ENCODE assay signal across 22 cellular contexts in the genomic region with DNA sequence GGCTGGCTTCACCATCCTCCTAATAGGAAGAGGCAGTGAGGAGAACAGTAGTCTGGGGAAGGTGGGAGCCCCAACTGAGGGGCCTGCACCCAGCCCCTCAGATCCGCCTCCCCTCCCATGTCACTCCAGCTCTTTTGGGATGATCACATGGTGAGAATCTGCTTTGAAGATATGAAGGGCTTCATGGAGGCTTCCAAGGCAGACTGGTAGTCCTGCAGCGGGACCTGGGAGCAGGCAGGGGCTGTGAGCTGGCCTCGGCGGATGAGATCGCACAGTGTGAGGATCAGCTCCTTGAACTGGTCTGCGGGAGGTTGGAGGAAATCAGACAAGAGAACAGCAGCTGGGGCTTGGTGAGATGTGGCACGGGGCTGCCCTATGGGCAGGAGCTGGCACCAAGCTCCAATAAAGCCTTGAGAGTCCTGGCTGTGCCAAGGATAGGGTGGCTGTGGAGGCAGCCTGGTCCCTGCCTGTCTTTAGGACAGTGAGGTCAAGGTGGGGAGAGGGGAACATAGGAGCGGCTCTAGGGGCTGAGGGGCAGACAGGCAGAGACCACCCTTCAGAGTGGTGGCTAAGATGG.
"Had no signal": no experiment of that assay in that cellular context is flagged by ENCODE, and none has a peak within 500 bp of the region (broad histone marks: within the 10 kb centered on the region; RNA-seq: fewer than 3 reads in every experiment).

No MANE protein-coding gene starts in this region.

- H3K27ac Mint-ChIP-seq: activated B cell treated with CpG ODN at 0.5 μM for 24 hours; activated CD4-positive, alpha-beta memory T cell treated with anti-CD3 and anti-CD28 coated beads for 36 hours; activated CD4-positive, alpha-beta T cell treated with anti-CD3 and anti-CD28 coated beads for 36 hours; activated naive CD4-positive, alpha-beta T cell treated with anti-CD3 and anti-CD28 coated beads, Interleukin-2, amount 10 ng/mL, durations not matched to agents 7 days and 5 days; memory B cell; stimulated activated naive CD8-positive, alpha-beta T cell treated with anti-CD3 and anti-CD28 coated beads, Interleukin-15, Interleukin-2, amounts not matched to agents 100 ng/mL and 50 ng/mL, for 24 hours; T-cell had no signal

- H3K27me3 ChIP-seq: esophagus muscularis mucosa, hepatocyte, pancreas, thyroid gland had no signal

- H3K27ac ChIP-seq: esophagus muscularis mucosa, hepatocyte, pancreas, thyroid gland had no signal

- H3K4me3 Mint-ChIP-seq: activated B cell treated with CpG ODN at 0.5 μM for 24 hours; activated CD4-positive, alpha-beta memory T cell treated with anti-CD3 and anti-CD28 coated beads for 36 hours; activated CD4-positive, alpha-beta T cell treated with anti-CD3 and anti-CD28 coated beads for 36 hours; activated naive CD4-positive, alpha-beta T cell treated with anti-CD3 and anti-CD28 coated beads, Interleukin-2, amount 10 ng/mL, durations not matched to agents 7 days and 5 days; memory B cell; stimulated activated naive CD8-positive, alpha-beta T cell treated with anti-CD3 and anti-CD28 coated beads, Interleukin-15, Interleukin-2, amounts not matched to agents 100 ng/mL and 50 ng/mL, for 24 hours; T-cell had no signal

- H3K36me3 ChIP-seq: thyroid gland had no signal

- H3K9me3 ChIP-seq: esophagus muscularis mucosa, pancreas, thyroid gland had no signal

- H3K27me3 Mint-ChIP-seq: activated B cell treated with CpG ODN at 0.5 μM for 24 hours; activated CD4-positive, alpha-beta memory T cell treated with anti-CD3 and anti-CD28 coated beads for 36 hours; activated CD4-positive, alpha-beta T cell treated with anti-CD3 and anti-CD28 coated beads for 36 hours; activated naive CD4-positive, alpha-beta T cell treated with anti-CD3 and anti-CD28 coated beads, Interleukin-2, amount 10 ng/mL, durations not matched to agents 7 days and 5 days; memory B cell; naive B cell; stimulated activated naive CD8-positive, alpha-beta T cell treated with anti-CD3 and anti-CD28 coated beads, Interleukin-15, Interleukin-2, amounts not matched to agents 100 ng/mL and 50 ng/mL, for 24 hours; T-cell had no signal

- H3K9me3 Mint-ChIP-seq: activated B cell treated with CpG ODN at 0.5 μM for 24 hours; activated CD4-positive, alpha-beta memory T cell treated with anti-CD3 and anti-CD28 coated beads for 36 hours; activated naive CD4-positive, alpha-beta T cell treated with anti-CD3 and anti-CD28 coated beads, Interleukin-2, amount 10 ng/mL, durations not matched to agents 7 days and 5 days; memory B cell; naive B cell; stimulated activated naive CD8-positive, alpha-beta T cell treated with anti-CD3 and anti-CD28 coated beads, Interleukin-15, Interleukin-2, amounts not matched to agents 100 ng/mL and 50 ng/mL, for 24 hours; T-cell had no signal

- H3K36me3 Mint-ChIP-seq: naive B cell had no signal

- DNase-seq: activated B cell treated with CpG ODN at 0.5 μM for 24 hours; activated CD4-positive, alpha-beta memory T cell treated with anti-CD3 and anti-CD28 coated beads for 36 hours; activated CD4-positive, alpha-beta T cell treated with anti-CD3 and anti-CD28 coated beads for 36 hours; activated naive CD4-positive, alpha-beta T cell treated with anti-CD3 and anti-CD28 coated beads, Interleukin-2, amount 10 ng/mL, durations not matched to agents 7 days and 5 days; activated T-cell treated with anti-CD3 and anti-CD28 coated beads, Interleukin-2, amount 50 U/mL, for 48 hours; central memory CD4-positive, alpha-beta T cell; effector memory CD4-positive, alpha-beta T cell; glutamatergic neuron; left ventricle myocardium superior; naive B cell; right cardiac atrium; stimulated activated CD4-positive, alpha-beta T cell treated with anti-CD3 and anti-CD28 coated beads, Interleukin-12 subunit alpha, Interleukin-12 subunit beta, amount 100 ng/mL, for 4 hours; stimulated activated CD4-positive, alpha-beta T cell treated with anti-CD3 and anti-CD28 coated beads, Interleukin-4, amount 100 ng/mL, for 4 hours; substantia nigra; T-cell; T1000; thyroid gland had no signal

- H3K4me3 ChIP-seq: esophagus muscularis mucosa, hepatocyte, pancreas, thyroid gland had no signal

- H3K4me1 ChIP-seq: esophagus muscularis mucosa, pancreas had no signal

- ATAC-seq: activated CD4-positive, alpha-beta T cell treated with anti-CD3 and anti-CD28 coated beads for 36 hours; left ventricle myocardium superior; pancreas; T-cell had no signal

- H3K4me1 Mint-ChIP-seq: activated B cell treated with CpG ODN at 0.5 μM for 24 hours; activated CD4-positive, alpha-beta T cell treated with anti-CD3 and anti-CD28 coated beads for 36 hours; naive B cell; T-cell had no signal
